Comparison of ENCODE assay signal across 18 cellular contexts in the genomic region with DNA sequence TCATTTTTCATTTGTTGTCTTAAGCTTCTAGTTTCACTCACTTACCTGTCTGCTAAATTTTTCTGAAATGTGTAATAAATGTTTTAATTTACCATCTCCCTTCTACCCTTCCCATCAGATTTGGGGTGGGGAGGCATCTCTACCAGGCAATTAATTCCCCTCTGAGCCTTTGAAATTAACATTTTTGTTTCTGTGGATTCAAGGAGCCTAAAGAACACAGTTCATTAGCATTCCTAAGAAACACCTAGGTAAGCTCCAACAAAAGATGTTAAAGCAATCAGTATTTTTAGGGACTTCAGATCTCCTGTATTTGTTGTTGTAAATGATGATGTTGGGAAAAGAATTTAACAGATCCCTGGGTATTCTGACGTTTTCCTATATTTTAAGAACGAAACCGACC. TPM values are rescaled to one million over a fixed set of nuclear protein-coding genes. Genes with fewer than 3 reads are reported as not detected.
A peak's percentile ranks its signal among the peaks of the same experiment; 100 is the strongest.
DNase-seq lines count a peak whose midpoint lies in the region; ATAC-seq, FAIRE-seq and TF ChIP-seq lines count a peak whose summit lies in the region.
"Had no signal": no experiment of that assay in that cellular context is flagged by ENCODE, and none has a peak within 500 bp of the region (broad histone marks: within the 10 kb centered on the region; RNA-seq: fewer than 3 reads in every experiment).

No MANE protein-coding gene starts in this region.

- H3K23me2 ChIP-seq in H1 (ENCODE audit: low read depth, low read length), result no peaks in the 10 kb centered on the region

- H2BK15ac ChIP-seq in H1 (ENCODE audit: low read length), result no peak overlapping the region

- peak overlapping the region; percentile 0 for H3K27ac ChIP-seq in RWPE2 (ENCODE audit: poor library complexity, severe bottlenecking)
- no peak overlapping the region for H3K27ac ChIP-seq in H1 (ENCODE audit: low read depth, low read length)
- no peak overlapping the region for H3K27ac ChIP-seq in trophoblast cell (ENCODE audit: low read depth, low read length)
- H3K27ac ChIP-seq: 22Rv1, C4-2B, KMS-11 had no signal

- H2BK5ac ChIP-seq in H1 (ENCODE audit: low read depth, low read length), result no peak overlapping the region
- H2BK5ac ChIP-seq in trophoblast cell (ENCODE audit: low read depth, low read length, poor library complexity), result no peak overlapping the region

- H4K91ac ChIP-seq in H1 (replicated peaks; ENCODE audit: insufficient read length, low read length) (no peak overlapping the region), trophoblast cell (ENCODE audit: low read depth, low read length) (no peak overlapping the region)

- H3K9ac ChIP-seq in H1 (replicated peaks in 1 of 4; ENCODE audit: extremely low read depth in 1 of 4, low read depth in 3 of 4, low read length in 3 of 4) (no peak overlapping the region), trophoblast cell (ENCODE audit: low read length) (no peak overlapping the region)
- H3K9ac ChIP-seq: KMS-11 had no signal

- no peak overlapping the region for H2BK120ac ChIP-seq in H1 (replicated peaks; ENCODE audit: low read depth, low read length)
- no peak overlapping the region for H2BK120ac ChIP-seq in trophoblast cell (ENCODE audit: insufficient read depth, low read length, poor library complexity)

- TF ChIP-seq EP300 in H1 (IDR thresholded peaks at IDR 0.05; ENCODE audit: borderline replicate concordance in 1 of 2, low read depth in 2 of 2, low read length in 2 of 2), result no peak

- H3K36me3 ChIP-seq in RWPE2 (ENCODE audit: low read depth) (peaks cover 97% of the 10 kb centered on the region), H1 (ENCODE audit: control insufficient read depth in 2 of 4, insufficient read depth in 4 of 4, low read length in 3 of 4) (peaks cover 0 to 12% (median 3%) of the 10 kb centered on the region in 4 experiments; a peak in 3 of 8 replicates), trophoblast cell (ENCODE audit: control insufficient read depth in 1 of 2, insufficient read depth in 2 of 2, low read length in 2 of 2) (peaks cover 1 to 4% of the 10 kb centered on the region in 2 experiments)

- peak overlapping the region; percentile 69 for H3K27ac Mint-ChIP-seq in activated T-cell treated with anti-CD3 and anti-CD28 coated beads, Interleukin-2, amount 50 U/mL, for 72 hours
- H3K27ac Mint-ChIP-seq in activated T-cell treated with anti-CD3 and anti-CD28 coated beads, Interleukin-2, amount 50 U/mL, for 24 hours, result no peak overlapping the region

- H2BK20ac ChIP-seq in H1 (ENCODE audit: low read length), result no peak overlapping the region

- H2BK12ac ChIP-seq in H1 (ENCODE audit: low read depth, low read length) (no peak overlapping the region), trophoblast cell (ENCODE audit: low read length) (no peak overlapping the region)

- POLR2A ChIA-PET in H1 (lab: Charles Lee; ENCODE audit: partially characterized antibody), result interaction anchor here (1.4 to 7.1 kb wide), 3 partner anchors 9 to 15 kb away, joined by 3 to 45 read pairs (median 5); no protein-coding TSS in a partner anchor

- CTCF ChIA-PET in H1 (lab: Charles Lee; ENCODE audit: partially characterized antibody), result interaction anchor here (1.6 kb wide), 1 partner anchor 66 kb away, joined by 6 read pairs; no protein-coding TSS in a partner anchor

- WGBS in H1 (ENCODE audit: extremely low coverage in 1 of 2, insufficient coverage in 1 of 2, insufficient read length in 1 of 2, insufficient replicate concordance in 2 of 2, low coverage in 1 of 2, low lambda C conversion rate in 2 of 2, missing lambda C conversion rate in 1 of 2), 2 experiments, result 45% methylated on average over 3 of the region's 3 CpGs; no CpG with 5 or more reads in 1 of the 2 experiments
- WGBS in trophoblast cell (ENCODE audit: extremely low coverage, insufficient coverage, insufficient read length), result no CpG with 5 or more reads among the region's 3 CpGs

- H3K4me3 ChIP-seq in RWPE2 (ENCODE audit: severe bottlenecking), result no peak overlapping the region
- no peak overlapping the region for H3K4me3 ChIP-seq in H1 (ENCODE audit: extremely low read depth in 1 of 4, insufficient read depth in 2 of 4, low read depth in 3 of 4, low read length in 4 of 4)
- H3K4me3 ChIP-seq in trophoblast cell (ENCODE audit: low read depth, low read length), result no peak overlapping the region

- H2AFZ ChIP-seq in H1 (ENCODE audit: low read length) (no peak overlapping the region), trophoblast cell (ENCODE audit: insufficient read depth, low read length, poor library complexity) (no peak overlapping the region)

- no peak overlapping the region for H4K8ac ChIP-seq in H1 (ENCODE audit: extremely low read depth, insufficient read depth, low read length)
- no peak overlapping the region for H4K8ac ChIP-seq in trophoblast cell (ENCODE audit: low read depth, low read length)

- H3K56ac ChIP-seq in H1 (replicated peaks; ENCODE audit: insufficient read length, low read depth, low read length), result no peak overlapping the region

- H3K36me3 Mint-ChIP-seq in activated T-cell treated with anti-CD3 and anti-CD28 coated beads, Interleukin-2, amount 50 U/mL, for 72 hours (ENCODE audit: insufficient read depth in 2 of 2), result peaks cover 8 to 22% of the 10 kb centered on the region in 2 donors
- H3K36me3 Mint-ChIP-seq in activated T-cell treated with anti-CD3 and anti-CD28 coated beads, Interleukin-2, amount 50 U/mL, for 24 hours (ENCODE audit: low read depth), result peaks cover 91% of the 10 kb centered on the region

- no peak overlapping the region for H3K4ac ChIP-seq in H1 (replicated peaks; ENCODE audit: insufficient read length, low read depth, low read length)
- H3K4ac ChIP-seq in trophoblast cell (ENCODE audit: low read depth, low read length), result peak overlapping the region; percentile 84

- H3K4me1 ChIP-seq in RWPE2 (ENCODE audit: insufficient read depth, poor library complexity, severe bottlenecking), result peaks cover 57% of the 10 kb centered on the region
- H3K4me1 ChIP-seq in H1 (replicated peaks in 1 of 4; ENCODE audit: control insufficient read depth in 3 of 4, insufficient read depth in 4 of 4, low read length in 3 of 4), result peaks cover 3 to 11% (median 9%) of the 10 kb centered on the region in 4 experiments; a peak in 4 of 7 replicates
- H3K4me1 ChIP-seq in trophoblast cell (ENCODE audit: control insufficient read depth in 1 of 2, insufficient read depth in 2 of 2, low read length in 2 of 2), result peaks cover 6% of the 10 kb centered on the region in 2 experiments

- H3K79me1 ChIP-seq in H1 (ENCODE audit: low read depth, low read length), result peaks cover 6% of the 10 kb centered on the region
- H3K79me1 ChIP-seq in trophoblast cell (ENCODE audit: low read length), result no peaks in the 10 kb centered on the region

- peaks cover 99% of the 10 kb centered on the region for H3K4me1 Mint-ChIP-seq in activated T-cell treated with anti-CD3 and anti-CD28 coated beads, Interleukin-2, amount 50 U/mL, for 72 hours (ENCODE audit: low read depth)
- H3K4me1 Mint-ChIP-seq in activated T-cell treated with anti-CD3 and anti-CD28 coated beads, Interleukin-2, amount 50 U/mL, for 24 hours (ENCODE audit: low read depth), result peaks cover 94% of the 10 kb centered on the region

- no peaks in the 10 kb centered on the region for H3K27me3 Mint-ChIP-seq in activated T-cell treated with anti-CD3 and anti-CD28 coated beads, Interleukin-2, amount 50 U/mL, for 72 hours (ENCODE audit: low read depth)
- no peaks in the 10 kb centered on the region for H3K27me3 Mint-ChIP-seq in activated T-cell treated with anti-CD3 and anti-CD28 coated beads, Interleukin-2, amount 50 U/mL, for 24 hours

- H3K18ac ChIP-seq in H1 (ENCODE audit: extremely low read depth, low read length) (no peak overlapping the region), trophoblast cell (ENCODE audit: low read length) (no peak overlapping the region)

- no peaks in the 10 kb centered on the region for H3K9me3 Mint-ChIP-seq in activated T-cell treated with anti-CD3 and anti-CD28 coated beads, Interleukin-2, amount 50 U/mL, for 72 hours
- H3K9me3 Mint-ChIP-seq in activated T-cell treated with anti-CD3 and anti-CD28 coated beads, Interleukin-2, amount 50 U/mL, for 24 hours, result no peaks in the 10 kb centered on the region

- no peak overlapping the region for H3K4me2 ChIP-seq in H1 (ENCODE audit: insufficient read depth in 1 of 2, low read depth in 2 of 2, low read length in 2 of 2)
- H3K4me2 ChIP-seq in trophoblast cell (ENCODE audit: low read length), result no peak overlapping the region

- H2AK5ac ChIP-seq in H1 (ENCODE audit: low read depth, low read length) (no peak overlapping the region), trophoblast cell (ENCODE audit: low read length) (no peak overlapping the region)

- peak overlapping the region in 1 of 2 donors; percentile 27 for H3K4me3 Mint-ChIP-seq in activated T-cell treated with anti-CD3 and anti-CD28 coated beads, Interleukin-2, amount 50 U/mL, for 72 hours
- no peak overlapping the region for H3K4me3 Mint-ChIP-seq in activated T-cell treated with anti-CD3 and anti-CD28 coated beads, Interleukin-2, amount 50 U/mL, for 24 hours

- no peak for TF ChIP-seq RAD21 in H1 (IDR thresholded peaks at IDR 0.05 in 1 of 2, conservative IDR thresholded peaks at IDR 0.05 in 1 of 2; ENCODE audit: low read depth in 2 of 2, low read length in 2 of 2)

- H3K79me2 ChIP-seq in H1 (ENCODE audit: control insufficient read depth in 1 of 2, insufficient read depth in 2 of 2, low read length in 2 of 2), result peaks cover 22 to 96% of the 10 kb centered on the region in 2 experiments
- peaks cover 13% of the 10 kb centered on the region for H3K79me2 ChIP-seq in trophoblast cell (ENCODE audit: control insufficient read depth, insufficient read depth, low read length, poor library complexity)

- TF ChIP-seq POLR2A in H1 (IDR thresholded peaks at IDR 0.05; ENCODE audit: control extremely low read depth in 1 of 2, low read depth in 2 of 2, low read length in 2 of 2), result no peak

- H4K20me1 ChIP-seq in H1 (replicated peaks in 1 of 2; ENCODE audit: control insufficient read depth in 1 of 2, insufficient read depth in 2 of 2, low read length in 2 of 2), result peaks cover 50 to 54% of the 10 kb centered on the region in 2 experiments

- no peak for ATAC-seq in activated T-cell treated with anti-CD3 and anti-CD28 coated beads, Interleukin-2, amount 50 U/mL, for 72 hours (replicated peaks in 1 of 2)
- ATAC-seq in RWPE2 (ENCODE audit: low read depth) (no peak), GM18511 (IDR thresholded peaks at IDR 0.05; ENCODE audit: unreplicated experiment) (no peak), HG02970 (IDR thresholded peaks at IDR 0.05; ENCODE audit: low FRiP score, unreplicated experiment) (no peak)

- DNase-seq in activated T-cell treated with anti-CD3 and anti-CD28 coated beads, Interleukin-2, amount 50 U/mL, for 72 hours, result no peak
- DNase-seq in activated T-cell treated with anti-CD3 and anti-CD28 coated beads, Interleukin-2, amount 50 U/mL, for 24 hours, result no peak
- DNase-seq in RWPE2 (ENCODE audit: low spot score), result no peak
- DNase-seq in H1 (ENCODE audit: low read depth in 1 of 2, low spot score in 2 of 2), result no peak
- DNase-seq in trophoblast cell, result no peak
- DNase-seq in cerebellar nuclear complex (lab: John Stamatoyannopoulos, UW), result no peak
- DNase-seq: AML-193, DMS79, HCEC 1CT, NCI-H1436 treated with DMSO at 0.1 percent for 48 hours, NCI-H2029, NCI-H345, NCI-H524 treated with DMSO at 0.1 percent for 48 hours had no signal

- H3K14ac ChIP-seq in H1 (ENCODE audit: insufficient read length) (no peak overlapping the region), trophoblast cell (ENCODE audit: low read length) (no peak overlapping the region)

- H3K27me3 ChIP-seq in RWPE2 (ENCODE audit: insufficient read depth, poor library complexity, severe bottlenecking) (no peaks in the 10 kb centered on the region), H1 (replicated peaks in 1 of 4; ENCODE audit: control insufficient read depth in 3 of 4, extremely low read depth in 1 of 4, insufficient read depth in 3 of 4, low read length in 3 of 4) (peaks cover 2 to 33% (median 18%) of the 10 kb centered on the region in 4 experiments; a peak in 6 of 7 replicates), trophoblast cell (ENCODE audit: insufficient read depth, low read length) (no peaks in the 10 kb centered on the region)

- H4K5ac ChIP-seq in H1 (ENCODE audit: insufficient read length, low read depth, low read length), result no peak overlapping the region

- no peak overlapping the region for H4K12ac ChIP-seq in trophoblast cell (ENCODE audit: low read depth, low read length)

- no peak for TF ChIP-seq CTCF in RWPE2 (IDR thresholded peaks at IDR 0.05; ENCODE audit: poor library complexity, severe bottlenecking)
- TF ChIP-seq CTCF in H1 (IDR thresholded peaks at IDR 0.05; ENCODE audit: control extremely low read depth in 1 of 3, insufficient read depth in 1 of 3, low read depth in 1 of 3, low read length in 3 of 3), result no peak

- H3K23ac ChIP-seq in H1 (ENCODE audit: insufficient read length), result no peak overlapping the region
- no peak overlapping the region for H3K23ac ChIP-seq in trophoblast cell (ENCODE audit: low read length)

- no peaks in the 10 kb centered on the region for H3K9me3 ChIP-seq in RWPE2 (ENCODE audit: severe bottlenecking)
- H3K9me3 ChIP-seq in H1 (ENCODE audit: insufficient read depth in 2 of 2, low read depth in 1 of 2, low read length in 1 of 2), result no peaks in the 10 kb centered on the region
- no peaks in the 10 kb centered on the region for H3K9me3 ChIP-seq in trophoblast cell (ENCODE audit: insufficient read depth, low read depth, low read length)

- FAIRE-seq in H1 (lab: Jason Lieb, UNC), result no peak

RNA-seq across cellular contexts. Expression of a gene that starts 6.6 kb away (rescaled TPM):
- total RNA-seq in activated T-cell treated with anti-CD3 and anti-CD28 coated beads, Interleukin-2, amount 50 U/mL, for 72 hours, result 10 to 100 TPM; 78.7 to 86.1 TPM
- 108 and 114 TPM in 2 replicates for total RNA-seq in H1 (2021; fragmentation: NEBNext Ultra II Directional; extraction: Animal tissue kit (Norgen Biotek cat#: 25700))
- polyA plus RNA-seq in H1 (2011; rRNA removed), result 5.9 and 7.4 TPM in 2 replicates
- 15.2 TPM for polyA plus RNA-seq in H1 (2011; cell fraction: cytosol; rRNA removed)
- 9.0 TPM for polyA plus RNA-seq in H1 (2011; cell fraction: nucleus; rRNA removed)
- polyA plus RNA-seq in H1 (2012, experiment 1 of 2), result 56.8 to 90.7 TPM (median 64.1 TPM) in 4 replicates
- polyA plus RNA-seq in H1 (2012, experiment 2 of 2), result 7.1 TPM
- 112 TPM for polyA plus RNA-seq in H1 (2013, experiment 1 of 2)
- 105 TPM for polyA plus RNA-seq in H1 (2013, experiment 2 of 2)
- 9.0 and 13.1 TPM in 2 replicates for polyA minus RNA-seq in H1 (2011; rRNA and poly(A)+ RNA removed)
- polyA minus RNA-seq in H1 (2011; cell fraction: cytosol; rRNA and poly(A)+ RNA removed), result 28.2 TPM
- 24.8 TPM for polyA minus RNA-seq in H1 (2011; cell fraction: nucleus; rRNA and poly(A)+ RNA removed)
- 225 and 236 TPM in 2 replicates for polyA plus RNA-seq in trophoblast cell (2013)
